Comparison of ENCODE assay signal across 15 cellular contexts in the genomic region with DNA sequence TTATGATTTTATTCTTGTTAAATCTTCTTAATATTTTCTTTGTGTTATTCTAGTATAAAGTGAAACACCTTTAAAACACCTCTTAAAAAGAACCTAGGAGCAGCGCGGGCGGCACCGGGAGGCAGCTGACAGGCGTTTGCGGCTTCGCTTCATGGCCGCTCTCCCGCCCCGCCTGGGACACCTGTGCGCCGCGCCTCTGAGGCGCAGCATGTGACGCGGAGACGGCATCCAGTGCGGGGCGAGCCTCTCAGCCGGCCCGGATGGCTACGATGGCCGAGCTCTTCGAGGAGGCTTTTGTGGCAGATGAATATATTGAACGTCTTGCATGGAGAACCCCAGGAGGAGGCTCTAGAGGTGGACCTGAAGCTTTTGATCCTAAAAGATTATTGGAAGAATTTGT.
DNase-seq lines count a peak whose midpoint lies in the region; ATAC-seq and TF ChIP-seq lines count a peak whose summit lies in the region.
"Had no signal": no experiment of that assay in that cellular context is flagged by ENCODE, and none has a peak within 500 bp of the region (broad histone marks: within the 10 kb centered on the region; RNA-seq: fewer than 3 reads in every experiment).

No MANE protein-coding gene starts in this region.

- H3K4me1 ChIP-seq in SK-N-SH (ENCODE audit: control insufficient read depth in 1 of 2, insufficient read depth in 2 of 2, low read depth in 1 of 2, low read length in 1 of 2): no peaks in the 10 kb centered on the region
- no peaks in the 10 kb centered on the region for H3K4me1 ChIP-seq in A673 (ENCODE audit: insufficient read depth, low read length, poor library complexity, severe bottlenecking)

- intact Hi-C loops in A673 (cut with micrococcal nuclease; ENCODE audit: unreplicated experiment): no loop called here

- H3K27me3 ChIP-seq in SK-N-SH (ENCODE audit: insufficient read depth) (no peaks in the 10 kb centered on the region), A673 (replicated peaks; ENCODE audit: insufficient read depth, low read depth, low read length, poor library complexity) (no peaks in the 10 kb centered on the region)

- no peak overlapping the region for H3K27ac ChIP-seq in SK-N-SH (ENCODE audit: low read depth in 2 of 2, low read length in 1 of 2)
- H3K27ac ChIP-seq in A673 (ENCODE audit: low read depth, low read length, poor library complexity, severe bottlenecking): no peak overlapping the region
- H3K27ac ChIP-seq: SK-N-MC had no signal

- ATAC-seq in SK-N-SH treated with all-trans-retinoic acid at 6 μM for 48 hours (no peak), HG02798 (IDR thresholded peaks at IDR 0.05; ENCODE audit: poor library complexity, unreplicated experiment) (no peak)
- ATAC-seq: PC-3 had no signal

- TF ChIP-seq CTCF in SK-N-SH (IDR thresholded peaks at IDR 0.05) (no peak), retinal pigment epithelial cell (conservative IDR thresholded peaks at IDR 0.05; ENCODE audit: low read depth, low read length) (no peak), A673 (conservative IDR thresholded peaks at IDR 0.05; ENCODE audit: low read depth, low read length) (no peak)

- POLR2A ChIA-PET in SK-N-SH (lab: Yijun Ruan, JAX) (no interaction called here), A673 (lab: Charles Lee; ENCODE audit: low non-redundant PET) (no interaction called here)

- DNase-seq in SK-N-SH (peak; percentile 16), NCI-H146 treated with DMSO at 0.1 percent for 48 hours (lab: John Stamatoyannopoulos, UW; ENCODE audit: unreplicated experiment) (peak; percentile 11), iPS-NIHi11 (ENCODE audit: low spot score) (peak; percentile 7), retinal pigment epithelial cell (ENCODE audit: low read depth) (no peak), A673 (ENCODE audit: low spot score) (no peak), dedifferentiated amniotic fluid mesenchymal stem cell (ENCODE audit: extremely low spot score) (no peak)
- DNase-seq: AML-193, DMS53, NCI-H187 treated with DMSO at 0.1 percent for 48 hours, NCI-H2171 treated with DMSO at 0.1 percent for 48 hours, PC-3 had no signal

- no TSS peak for BruUV-seq in A673 (replicated peaks; lab: Mats Ljungman, UMichigan)

- H3K9me2 ChIP-seq in SK-N-SH: no peaks in the 10 kb centered on the region

- H3K36me3 ChIP-seq in SK-N-SH (replicated peaks in 1 of 2; ENCODE audit: control insufficient read depth in 1 of 2, insufficient read depth in 2 of 2, low read length in 1 of 2): no peaks in the 10 kb centered on the region
- no peaks in the 10 kb centered on the region for H3K36me3 ChIP-seq in A673 (ENCODE audit: insufficient read depth, low read length, poor library complexity, severe bottlenecking)
- H3K36me3 ChIP-seq: HAP-1 had no signal

- H3K79me2 ChIP-seq in SK-N-SH (ENCODE audit: insufficient read depth): no peaks in the 10 kb centered on the region

- H4K20me1 ChIP-seq in SK-N-SH (ENCODE audit: insufficient read depth): no peaks in the 10 kb centered on the region

- no peak for TF ChIP-seq EP300 in SK-N-SH (IDR thresholded peaks at IDR 0.05; ENCODE audit: borderline replicate concordance in 1 of 2, low read depth in 1 of 2, low read length in 1 of 2)

- no peak overlapping the region; a peak in 1 of 4 replicates for H3K4me3 ChIP-seq in SK-N-SH (ENCODE audit: low read depth in 2 of 2, low read length in 1 of 2)
- H3K4me3 ChIP-seq in retinal pigment epithelial cell (ENCODE audit: low read length): peak overlapping the region; percentile 13
- no peak overlapping the region for H3K4me3 ChIP-seq in A673 (ENCODE audit: low read depth, low read length, poor library complexity, severe bottlenecking)
- H3K4me3 ChIP-seq: HAP-1, SK-N-MC had no signal

- no peak for TF ChIP-seq RAD21 in SK-N-SH (IDR thresholded peaks at IDR 0.05; ENCODE audit: low read length)

- H3K9me3 ChIP-seq in SK-N-SH (no peaks in the 10 kb centered on the region), A673 (ENCODE audit: low read depth, low read length, poor library complexity, severe bottlenecking) (no peaks in the 10 kb centered on the region)
- H3K9me3 ChIP-seq: HAP-1 had no signal

- CTCF ChIA-PET in SK-N-SH (lab: Yijun Ruan, JAX): no interaction called here
- CTCF ChIA-PET in A673 (lab: Charles Lee): no interaction called here

- WGBS in SK-N-SH (ENCODE audit: low lambda C conversion rate): 46% methylated on average over 24 of the region's 25 CpGs

- no peak overlapping the region for H3K9ac ChIP-seq in SK-N-SH

- H3K4me2 ChIP-seq in SK-N-SH: no peak overlapping the region

- H3F3A ChIP-seq in SK-N-SH (replicated peaks; ENCODE audit: insufficient read depth): no peaks in the 10 kb centered on the region

- no peak overlapping the region for H2AFZ ChIP-seq in SK-N-SH (ENCODE audit: low read depth)

TF ChIP-seq in SK-N-SH, 30 proteins besides CTCF, POLR2A, EP300 and RAD21 (continues in another document):
- TF ChIP-seq POLR2AphosphoS5 (IDR thresholded peaks at IDR 0.05; ENCODE audit: low read depth, low read length) (no peak), NFIC (IDR thresholded peaks at IDR 0.05; ENCODE audit: borderline replicate concordance) (no peak), FOXJ3 (CRISPR knock-in tag; IDR thresholded peaks at IDR 0.05) (no peak), YY1 (IDR thresholded peaks at IDR 0.05; ENCODE audit: low read depth) (no peak), CHD2 (IDR thresholded peaks at IDR 0.05; ENCODE audit: low read length, partially characterized antibody) (no peak), MEF2A (IDR thresholded peaks at IDR 0.05; ENCODE audit: borderline replicate concordance, low read depth) (no peak), FOSL2 (IDR thresholded peaks at IDR 0.05; ENCODE audit: borderline replicate concordance, low read depth) (no peak), NRF1 (IDR thresholded peaks at IDR 0.05; ENCODE audit: low read depth, low read length) (no peak), GATA2 (CRISPR knock-in tag; IDR thresholded peaks at IDR 0.05) (no peak)
- TF ChIP-seq, protein P1, sequence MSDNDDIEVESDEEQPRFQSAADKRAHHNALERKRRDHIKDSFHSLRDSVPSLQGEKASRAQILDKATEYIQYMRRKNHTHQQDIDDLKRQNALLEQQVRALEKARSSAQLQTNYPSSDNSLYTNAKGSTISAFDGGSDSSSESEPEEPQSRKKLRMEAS (IDR thresholded peaks at IDR 0.05; ENCODE audit: low read depth): no peak
- TF ChIP-seq, protein P2, sequence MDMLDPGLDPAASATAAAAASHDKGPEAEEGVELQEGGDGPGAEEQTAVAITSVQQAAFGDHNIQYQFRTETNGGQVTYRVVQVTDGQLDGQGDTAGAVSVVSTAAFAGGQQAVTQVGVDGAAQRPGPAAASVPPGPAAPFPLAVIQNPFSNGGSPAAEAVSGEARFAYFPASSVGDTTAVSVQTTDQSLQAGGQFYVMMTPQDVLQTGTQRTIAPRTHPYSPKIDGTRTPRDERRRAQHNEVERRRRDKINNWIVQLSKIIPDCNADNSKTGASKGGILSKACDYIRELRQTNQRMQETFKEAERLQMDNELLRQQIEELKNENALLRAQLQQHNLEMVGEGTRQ (IDR thresholded peaks at IDR 0.05; ENCODE audit: borderline replicate concordance, low read depth, low read length): no peak
- TF ChIP-seq, protein P3, sequence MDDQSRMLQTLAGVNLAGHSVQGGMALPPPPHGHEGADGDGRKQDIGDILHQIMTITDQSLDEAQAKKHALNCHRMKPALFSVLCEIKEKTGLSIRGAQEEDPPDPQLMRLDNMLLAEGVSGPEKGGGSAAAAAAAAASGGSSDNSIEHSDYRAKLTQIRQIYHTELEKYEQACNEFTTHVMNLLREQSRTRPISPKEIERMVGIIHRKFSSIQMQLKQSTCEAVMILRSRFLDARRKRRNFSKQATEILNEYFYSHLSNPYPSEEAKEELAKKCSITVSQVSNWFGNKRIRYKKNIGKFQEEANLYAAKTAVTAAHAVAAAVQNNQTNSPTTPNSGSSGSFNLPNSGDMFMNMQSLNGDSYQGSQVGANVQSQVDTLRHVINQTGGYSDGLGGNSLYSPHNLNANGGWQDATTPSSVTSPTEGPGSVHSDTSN (IDR thresholded peaks at IDR 0.05): no peak

TF ChIP-seq in SK-N-SH treated with all-trans-retinoic acid at 6 μM for 48 hours, 23 proteins besides CTCF, POLR2A, EP300 and RAD21 (continues in another document):
- TF ChIP-seq, protein P4, sequence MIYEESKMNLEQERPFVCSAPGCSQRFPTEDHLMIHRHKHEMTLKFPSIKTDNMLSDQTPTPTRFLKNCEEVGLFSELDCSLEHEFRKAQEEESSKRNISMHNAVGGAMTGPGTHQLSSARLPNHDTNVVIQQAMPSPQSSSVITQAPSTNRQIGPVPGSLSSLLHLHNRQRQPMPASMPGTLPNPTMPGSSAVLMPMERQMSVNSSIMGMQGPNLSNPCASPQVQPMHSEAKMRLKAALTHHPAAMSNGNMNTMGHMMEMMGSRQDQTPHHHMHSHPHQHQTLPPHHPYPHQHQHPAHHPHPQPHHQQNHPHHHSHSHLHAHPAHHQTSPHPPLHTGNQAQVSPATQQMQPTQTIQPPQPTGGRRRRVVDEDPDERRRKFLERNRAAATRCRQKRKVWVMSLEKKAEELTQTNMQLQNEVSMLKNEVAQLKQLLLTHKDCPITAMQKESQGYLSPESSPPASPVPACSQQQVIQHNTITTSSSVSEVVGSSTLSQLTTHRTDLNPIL (CRISPR knock-in tag; IDR thresholded peaks at IDR 0.05; ENCODE audit: low read depth): no peak
- TF ChIP-seq OSR1 (CRISPR knock-in tag; IDR thresholded peaks at IDR 0.05) (no peak), TCF4 (CRISPR knock-in tag; IDR thresholded peaks at IDR 0.05; ENCODE audit: borderline replicate concordance) (no peak), SNAI2 (CRISPR knock-in tag; IDR thresholded peaks at IDR 0.05) (no peak), PPARA (CRISPR knock-in tag; IDR thresholded peaks at IDR 0.05; ENCODE audit: borderline replicate concordance) (no peak), ZFP3 (CRISPR knock-in tag; IDR thresholded peaks at IDR 0.05) (no peak)

Comparison
In these comparisons a context has a peak if more than half of its experiments do, and no peak if none do; other contexts are left out.
1. DNase-seq: peak in SK-N-SH (single experiment), NCI-H146 treated with DMSO at 0.1 percent for 48 hours (single experiment) and iPS-NIHi11 (single experiment); none in retinal pigment epithelial cell (single experiment), A673 (single experiment) and dedifferentiated amniotic fluid mesenchymal stem cell (single experiment).